ENCODE assay signal across 8 cellular contexts in genomic region chr3:39405687-39406367, GRCh38. TPM values are rescaled to one million over a fixed set of nuclear protein-coding genes. Genes with fewer than 3 reads are reported as not detected.
DNase-seq lines count a peak whose midpoint lies in the region; ATAC-seq and TF ChIP-seq lines count a peak whose summit lies in the region.

No MANE protein-coding gene starts in this region.

- no peaks in the 10 kb centered on the region for H3K27me3 ChIP-seq in sigmoid colon

- DNase-seq in GM12864 (ENCODE audit: low read depth) (no peak), fibroblast of villous mesenchyme (ENCODE audit: low read depth) (no peak), sigmoid colon (no peak), COR-L47 (lab: John Stamatoyannopoulos, UW) (no peak), DMS153 treated with DMSO at 0.1 percent for 48 hours (lab: John Stamatoyannopoulos, UW; ENCODE audit: unreplicated experiment) (no peak)

- peak overlapping the region; percentile 97 for H3K4me3 ChIP-seq in GM12864 (ENCODE audit: low read depth, low read length)
- H3K4me3 ChIP-seq in fibroblast of villous mesenchyme (ENCODE audit: low read depth, low read length): peak overlapping the region; percentile 78
- H3K4me3 ChIP-seq in sigmoid colon: peak overlapping the region; percentile 63 to 83 (median 69)

- ATAC-seq in GM18502 (IDR thresholded peaks at IDR 0.05; ENCODE audit: poor library complexity, unreplicated experiment) (no peak), HG02678 (IDR thresholded peaks at IDR 0.05; ENCODE audit: unreplicated experiment) (no peak)

- intact Hi-C loops in sigmoid colon (cut with DNase I): loop anchor here (1.0 kb wide), 1 partner anchor 22 kb away; no protein-coding TSS in a partner anchor

- H3K36me3 ChIP-seq in sigmoid colon: peaks cover 6 to 30% (median 10%) of the 10 kb centered on the region in 4 donors

- H3K27ac ChIP-seq in VCaP: peak overlapping the region; percentile 96
- H3K27ac ChIP-seq in sigmoid colon: peak overlapping the region; percentile 78 to 85 (median 81)

- TF ChIP-seq POLR2A in sigmoid colon (IDR thresholded peaks at IDR 0.05): no peak

- no peak for TF ChIP-seq EP300 in sigmoid colon (IDR thresholded peaks at IDR 0.05)

- H3K9me3 ChIP-seq in sigmoid colon: no peaks in the 10 kb centered on the region

- 68 to 76% methylated on average over 13 of the region's 13 CpGs for WGBS in sigmoid colon, 2 donors

- H3K4me1 ChIP-seq in sigmoid colon: peaks cover 0 to 26% (median 16%) of the 10 kb centered on the region in 4 donors

- TF ChIP-seq CTCF in GM12864 (IDR thresholded peaks at IDR 0.05; ENCODE audit: low read depth, low read length, missing control alignments): no peak
- no peak for TF ChIP-seq CTCF in VCaP (conservative IDR thresholded peaks at IDR 0.05)
- TF ChIP-seq CTCF in fibroblast of villous mesenchyme (IDR thresholded peaks at IDR 0.05; ENCODE audit: insufficient read depth, low read depth, low read length): no peak
- TF ChIP-seq CTCF in sigmoid colon (IDR thresholded peaks at IDR 0.05): no peak

RNA-seq across cellular contexts. Expression of gene RPSA, which starts 0.7 kb away (rescaled TPM):
- total RNA-seq in fibroblast of villous mesenchyme (964 and 1,304 TPM in 2 replicates), sigmoid colon (1,000 to 10,000 TPM; 1,024 to 1,538 (median 1,324) TPM)
- 1,000 to 10,000 TPM; 1,714 to 2,115 (median 1,937) TPM for polyA plus RNA-seq in sigmoid colon

RNA-seq across cellular contexts. Expression of gene SLC25A38, which starts 22.7 kb away (rescaled TPM):
- total RNA-seq in fibroblast of villous mesenchyme (18.4 and 22.5 TPM in 2 replicates), sigmoid colon (10 to 100 TPM; 25.8 to 32.6 (median 27.5) TPM)
- 10 to 100 TPM; 33.1 to 39.0 (median 36.4) TPM for polyA plus RNA-seq in sigmoid colon
